8 cellular contexts compared by ENCODE assay signal in genomic region chr1:35191429-35192055, GRCh38. TPM values are rescaled to one million over a fixed set of nuclear protein-coding genes. Genes with fewer than 3 reads are reported as not detected.
A peak's percentile ranks its signal among the peaks of the same experiment; 100 is the strongest.
DNase-seq lines count a peak whose midpoint lies in the region; ATAC-seq and TF ChIP-seq lines count a peak whose summit lies in the region.

No MANE protein-coding gene starts in this region.

- peaks cover 37 to 51% of the 10 kb centered on the region in 2 donors for H3K36me3 ChIP-seq in ascending aorta
- H3K36me3 ChIP-seq in right lobe of liver = peaks cover 12 to 44% (median 28%) of the 10 kb centered on the region in 4 donors
- H3K36me3 ChIP-seq in tibial artery = peaks cover 47 to 49% (median 47%) of the 10 kb centered on the region in 3 donors

- WGBS in right lobe of liver (ENCODE audit: insufficient coverage, low coverage, low lambda C conversion rate, missing lambda C conversion rate) = 0% methylated on average over 22 of the region's 25 CpGs

- H3K4me3 Mint-ChIP-seq in activated CD8-positive, alpha-beta memory T cell treated with anti-CD3 and anti-CD28 coated beads, Interleukin-2, amount 10 ng/mL, durations not matched to agents 7 days and 5 days = peak overlapping the region; percentile 91

- CTCF ChIA-PET in activated CD8-positive, alpha-beta memory T cell treated with anti-CD3 and anti-CD28 coated beads, Interleukin-2, amount 10 ng/mL, durations not matched to agents 7 days and 5 days (lab: Charles Lee) = interaction anchor here (0.7 to 0.8 kb wide), 2 partner anchors 113 to 1122 kb away, joined by 3 to 4 read pairs; partner anchors contain the start of gene ZMYM1

- intact Hi-C loops in ascending aorta (cut with DNase I) (loop anchor here (1.0 to 10.0 kb wide), 6 partner anchors 77 to 583 kb away; partner anchors contain the start of genes KIAA0319L, NCDN, PSMB2 and SMIM12), right lobe of liver (cut with DNase I) (no loop called here), tibial artery (cut with DNase I; ENCODE audit: low total_unique reads) (loop anchor here (2.0 to 5.0 kb wide), 2 partner anchors 77 to 366 kb away; partner anchors contain the start of genes KIAA0319L, NCDN and ZMYM4)

- H3K36me3 Mint-ChIP-seq in activated CD8-positive, alpha-beta memory T cell treated with anti-CD3 and anti-CD28 coated beads, Interleukin-2, amount 10 ng/mL, durations not matched to agents 7 days and 5 days = peaks cover 55% of the 10 kb centered on the region

- no peak for DNase-seq in activated CD8-positive, alpha-beta memory T cell treated with anti-CD3 and anti-CD28 coated beads, Interleukin-2, amount 10 ng/mL, durations not matched to agents 7 days and 5 days
- DNase-seq in activated CD8-positive, alpha-beta memory T cell treated with anti-CD3 and anti-CD28 coated beads, Interleukin-2, amount 50 U/mL, for 4 hours = no peak
- DNase-seq in ascending aorta (ENCODE audit: low spot score in 2 of 2) (no peak), right lobe of liver (no peak), tibial artery (no peak), NCI-H1105 (lab: John Stamatoyannopoulos, UW) (no peak), H4 (ENCODE audit: low spot score) (no peak)

- H3K9me3 ChIP-seq in ascending aorta (no peaks in the 10 kb centered on the region), right lobe of liver (no peaks in the 10 kb centered on the region), tibial artery (no peaks in the 10 kb centered on the region)

- H3K4me1 Mint-ChIP-seq in activated CD8-positive, alpha-beta memory T cell treated with anti-CD3 and anti-CD28 coated beads, Interleukin-2, amount 10 ng/mL, durations not matched to agents 7 days and 5 days = peaks cover 58% of the 10 kb centered on the region

- ATAC-seq in activated CD8-positive, alpha-beta memory T cell treated with anti-CD3 and anti-CD28 coated beads, Interleukin-2, amount 10 ng/mL, durations not matched to agents 7 days and 5 days = no peak
- no peak for ATAC-seq in right lobe of liver
- no peak for ATAC-seq in HG03025 (IDR thresholded peaks at IDR 0.05; ENCODE audit: low FRiP score, unreplicated experiment)

- H3K4me1 ChIP-seq in ascending aorta (peaks cover 5 to 30% of the 10 kb centered on the region in 2 donors), right lobe of liver (peaks cover 0 to 46% (median 19%) of the 10 kb centered on the region in 4 donors), tibial artery (peaks cover 0 to 53% (median 39%) of the 10 kb centered on the region in 4 donors)

- TF ChIP-seq CTCF in ascending aorta (IDR thresholded peaks at IDR 0.05) (no peak), right lobe of liver (IDR thresholded peaks at IDR 0.05) (no peak), tibial artery (IDR thresholded peaks at IDR 0.05) (no peak)

- peak overlapping the region; percentile 86 for H3K27ac Mint-ChIP-seq in activated CD8-positive, alpha-beta memory T cell treated with anti-CD3 and anti-CD28 coated beads, Interleukin-2, amount 10 ng/mL, durations not matched to agents 7 days and 5 days

- H3K27me3 ChIP-seq in ascending aorta = no peaks in the 10 kb centered on the region
- no peaks in the 10 kb centered on the region for H3K27me3 ChIP-seq in right lobe of liver
- no peaks in the 10 kb centered on the region for H3K27me3 ChIP-seq in tibial artery

- H3K27me3 Mint-ChIP-seq in activated CD8-positive, alpha-beta memory T cell treated with anti-CD3 and anti-CD28 coated beads, Interleukin-2, amount 10 ng/mL, durations not matched to agents 7 days and 5 days = no peaks in the 10 kb centered on the region

- no peak for TF ChIP-seq POLR2A in right lobe of liver (IDR thresholded peaks at IDR 0.05)

- no peaks in the 10 kb centered on the region for H3K9me3 Mint-ChIP-seq in activated CD8-positive, alpha-beta memory T cell treated with anti-CD3 and anti-CD28 coated beads, Interleukin-2, amount 10 ng/mL, durations not matched to agents 7 days and 5 days (ENCODE audit: low read depth)

- H3K4me3 ChIP-seq in ascending aorta = peak overlapping the region; percentile 72 to 100
- H3K4me3 ChIP-seq in right lobe of liver = peak overlapping the region; percentile 96 to 98 (median 97)
- H3K4me3 ChIP-seq in tibial artery = peak overlapping the region; percentile 96 to 100

- peak overlapping the region; percentile 99 for H3K27ac ChIP-seq in ascending aorta
- peak overlapping the region; percentile 99 to 100 (median 100) for H3K27ac ChIP-seq in right lobe of liver
- H3K27ac ChIP-seq in tibial artery = peak overlapping the region; percentile 99

RNA-seq across cellular contexts. Expression of gene SFPQ, which starts 1.4 kb away (rescaled TPM):
- 100 to 1,000 TPM; 344 to 402 TPM for total RNA-seq in activated CD8-positive, alpha-beta memory T cell treated with anti-CD3 and anti-CD28 coated beads, Interleukin-2, amount 10 ng/mL, durations not matched to agents 7 days and 5 days
- 231 TPM for total RNA-seq in ascending aorta
- 10 to 100 TPM; 48.4 to 99.6 (median 73.2) TPM for total RNA-seq in right lobe of liver
- 134 and 158 TPM in 2 replicates for total RNA-seq in H4 (2014; rRNA removed; shearing (Covaris generic))

Comparison
In these comparisons a context has a peak if more than half of its experiments do, and no peak if none do; other contexts are left out.
1. intact Hi-C loops: an anchor here in ascending aorta (1.0 to 10.0 kb wide) and tibial artery (2.0 to 5.0 kb wide); none called in right lobe of liver.